29 cellular contexts compared by ENCODE assay signal in genomic region chr2:45928946-45929345, GRCh38.
A peak's percentile ranks its signal among the peaks of the same experiment; 100 is the strongest.
DNase-seq lines count a peak whose midpoint lies in the region; ATAC-seq lines count a peak whose summit lies in the region.
"Had no signal": no experiment of that assay in that cellular context is flagged by ENCODE, and none has a peak within 500 bp of the region (broad histone marks: within the 10 kb centered on the region; RNA-seq: fewer than 3 reads in every experiment).

No MANE protein-coding gene starts in this region.

- H3K27ac ChIP-seq in right cardiac atrium (ENCODE audit: low read length) (peak overlapping the region; percentile 97), skeletal muscle tissue (ENCODE audit: low read depth, low read length) (peak overlapping the region; percentile 87)
- H3K27ac ChIP-seq: pancreas, thyroid gland had no signal

- 69% methylated on average over 10 of the region's 10 CpGs for WGBS in right cardiac atrium

- no peaks in the 10 kb centered on the region for H3K36me3 ChIP-seq in skeletal muscle tissue (ENCODE audit: control insufficient read depth in 3 of 3, insufficient read depth in 3 of 3, low read length in 3 of 3)
- H3K36me3 ChIP-seq: pancreas, thyroid gland had no signal

- H3K27me3 ChIP-seq in right cardiac atrium (ENCODE audit: control insufficient read depth, insufficient read depth) (no peaks in the 10 kb centered on the region), skeletal muscle tissue (ENCODE audit: control insufficient read depth in 3 of 3, insufficient read depth in 3 of 3, low read length in 3 of 3) (no peaks in the 10 kb centered on the region)
- H3K27me3 ChIP-seq: pancreas, thyroid gland had no signal

- peak; percentile 16 for DNase-seq in RPMI7951 (ENCODE audit: low read depth)
- DNase-seq in epidermal melanocyte (ENCODE audit: insufficient read length, low spot score) = peak; percentile 52
- peak in 2 of 3 donors; percentile 34 to 68 for DNase-seq in right cardiac atrium
- no peak for DNase-seq in SIG-M5 treated with dmso at 0.1 percent for 504 hours (lab: John Stamatoyannopoulos, UW; ENCODE audit: unreplicated experiment)
- DNase-seq: activated B cell treated with CpG ODN at 0.5 μM for 24 hours; activated CD4-positive, alpha-beta memory T cell treated with anti-CD3 and anti-CD28 coated beads for 36 hours; activated effector memory CD4-positive, alpha-beta T cell treated with anti-CD3 and anti-CD28 coated beads, Interleukin-2, amount 50 U/mL, for 16 hours; activated naive CD8-positive, alpha-beta T cell treated with anti-CD3 and anti-CD28 coated beads, Interleukin-2, amount 50 U/mL, for 24 hours; CD8-positive, alpha-beta memory T cell; DMS153; GDM1; kidney glomerular epithelial cell; MM.1S; natural killer cell; NCI-H1436; NCI-H2171 treated with DMSO at 0.1 percent for 48 hours; NCI-H524 treated with DMSO at 0.1 percent for 48 hours; pancreas; RPMI8226; stimulated activated CD4-positive, alpha-beta T cell treated with anti-CD3 and anti-CD28 coated beads, Interleukin-2, amount 100 ng/mL, for 48 hours; stimulated activated naive CD8-positive, alpha-beta T cell treated with anti-CD3 and anti-CD28 coated beads, Interleukin-15, Interleukin-2, amounts not matched to agents 100 U/mL and 50 U/mL, for 24 hours; thyroid gland had no signal

- H3K9me3 ChIP-seq in right cardiac atrium (ENCODE audit: control insufficient read depth, low read length) = no peaks in the 10 kb centered on the region
- no peaks in the 10 kb centered on the region for H3K9me3 ChIP-seq in skeletal muscle tissue (ENCODE audit: control insufficient read depth in 3 of 3, low read length in 3 of 3)
- H3K9me3 ChIP-seq: pancreas, thyroid gland had no signal

- intact Hi-C loops in right cardiac atrium (cut with DNase I) = no loop called here

- H3K4me3 ChIP-seq in right cardiac atrium (ENCODE audit: low read length) (no peak overlapping the region), skeletal muscle tissue (ENCODE audit: low read length in 3 of 3) (no peak overlapping the region)
- H3K4me3 ChIP-seq: K562, pancreas, skin epidermis, thyroid gland had no signal

- peaks cover 10% of the 10 kb centered on the region for H3K4me1 ChIP-seq in right cardiac atrium (ENCODE audit: control insufficient read depth, insufficient read depth, low read length)
- H3K4me1 ChIP-seq in skeletal muscle tissue (ENCODE audit: control insufficient read depth in 3 of 3, insufficient read depth in 3 of 3, low read length in 3 of 3) = peaks cover 9 to 36% (median 22%) of the 10 kb centered on the region in 3 donors
- H3K4me1 ChIP-seq: pancreas, thyroid gland had no signal

- ATAC-seq in right cardiac atrium (peak; percentile 80 to 81), GM21367 (IDR thresholded peaks at IDR 0.05; ENCODE audit: unreplicated experiment) (no peak), GM21423 (IDR thresholded peaks at IDR 0.05; ENCODE audit: unreplicated experiment) (no peak), GM18909 (IDR thresholded peaks at IDR 0.05; ENCODE audit: poor library complexity, unreplicated experiment) (no peak)
- ATAC-seq: activated naive CD8-positive, alpha-beta T cell treated with anti-CD3 and anti-CD28 coated beads, Interleukin-2, amount 50 U/mL, for 24 hours; K562; natural killer cell; SK-N-SH treated with all-trans-retinoic acid at 6 μM for 48 hours; stimulated activated naive CD8-positive, alpha-beta T cell treated with anti-CD3 and anti-CD28 coated beads, Interleukin-15, Interleukin-2, amounts not matched to agents 100 U/mL and 50 U/mL, for 24 hours had no signal

- no peak overlapping the region for H3K9ac ChIP-seq in skeletal muscle tissue (ENCODE audit: low read depth in 1 of 3, low read length in 3 of 3)

Comparison
In these comparisons a context has a peak if more than half of its experiments do, and no peak if none do; other contexts are left out.
1. ATAC-seq: peak in right cardiac atrium (2 of 2); none in GM21367 (single experiment), GM21423 (single experiment) and GM18909 (single experiment).